In genomic region chr3:196207159-196207832, GRCh38 we compare ENCODE assay signal across 1 cellular context.
TF ChIP-seq lines count a peak whose summit lies in the region.

No MANE protein-coding gene starts in this region.

TF ChIP-seq in K562, 482 proteins besides CTCF, POLR2A, EP300 and RAD21 (continued from another document):
- no peak for TF ChIP-seq ZBTB26 (CRISPR knock-in tag; IDR thresholded peaks at IDR 0.05)
- no peak for TF ChIP-seq MAFK (IDR thresholded peaks at IDR 0.05; ENCODE audit: low read length)
- no peak; the same call in 1 of the 2 replicates for TF ChIP-seq FOXP4 (CRISPR knock-in tag; IDR thresholded peaks at IDR 0.05; ENCODE audit: borderline replicate concordance)
- peak; percentile 17; the same call in 1 of the 2 replicates for TF ChIP-seq TOE1 (IDR thresholded peaks at IDR 0.05; ENCODE audit: borderline replicate concordance)
- no peak for TF ChIP-seq TOE1 (CRISPR knock-in tag; IDR thresholded peaks at IDR 0.05; ENCODE audit: borderline replicate concordance, low read depth)
- TF ChIP-seq CHD7 (IDR thresholded peaks at IDR 0.05; ENCODE audit: low read depth, low read length), result no peak
- no peak for TF ChIP-seq KAT2B (IDR thresholded peaks at IDR 0.05; ENCODE audit: low read depth, low read length)
- no peak for TF ChIP-seq CEBPB (tag; IDR thresholded peaks at IDR 0.05)
